2 cellular contexts compared by ENCODE assay signal in the genomic region with DNA sequence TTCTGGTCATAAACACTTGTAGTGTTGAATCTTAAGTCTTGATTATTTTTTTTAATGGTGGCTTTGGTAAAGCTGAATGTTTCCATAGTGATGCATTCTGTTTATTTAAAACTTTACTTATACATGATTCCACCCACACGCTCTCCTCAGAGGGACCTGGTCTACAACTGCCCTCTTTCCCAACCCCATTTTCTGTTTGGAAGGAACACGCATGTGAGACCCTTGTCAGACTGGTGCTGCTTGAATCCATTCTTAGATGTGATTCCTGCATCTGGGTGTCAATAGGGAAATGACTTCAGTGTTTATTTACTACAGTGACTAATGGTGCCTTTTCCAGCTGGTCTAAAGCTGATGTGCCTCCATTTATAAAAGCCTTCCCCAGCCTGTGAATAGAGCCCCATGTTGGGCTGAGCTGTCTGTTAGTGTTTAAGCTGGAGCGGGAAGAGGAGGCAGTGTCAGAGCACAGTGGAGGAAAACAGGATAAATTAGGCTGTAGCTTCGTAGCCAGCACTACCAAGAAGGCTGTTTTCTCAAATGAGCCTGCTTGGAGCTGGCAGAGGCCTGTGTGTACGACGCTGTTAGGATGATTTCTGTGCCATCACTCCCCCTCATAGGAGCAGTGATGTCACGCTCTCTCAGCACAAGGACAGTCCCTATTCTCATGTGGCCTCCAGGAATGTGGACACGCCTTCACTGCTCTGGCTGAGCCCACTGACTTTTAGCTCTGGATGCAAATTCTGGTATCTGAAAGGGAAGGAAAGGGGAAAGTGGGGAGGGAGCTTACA.
TF ChIP-seq lines count a peak whose summit lies in the region.

No MANE protein-coding gene starts in this region.

TF ChIP-seq in liver, 16 proteins besides CTCF, POLR2A, EP300 and RAD21:
- TF ChIP-seq, protein P1, sequence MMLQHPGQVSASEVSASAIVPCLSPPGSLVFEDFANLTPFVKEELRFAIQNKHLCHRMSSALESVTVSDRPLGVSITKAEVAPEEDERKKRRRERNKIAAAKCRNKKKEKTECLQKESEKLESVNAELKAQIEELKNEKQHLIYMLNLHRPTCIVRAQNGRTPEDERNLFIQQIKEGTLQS (IDR thresholded peaks at IDR 0.05): no peak

TF ChIP-seq in HepG2, 621 proteins besides CTCF, POLR2A, EP300 and RAD21:
- TF ChIP-seq ZNF562 (CRISPR knock-in tag; IDR thresholded peaks at IDR 0.05; ENCODE audit: borderline replicate concordance) (no peak), ZNF501 (CRISPR knock-in tag; IDR thresholded peaks at IDR 0.05) (no peak), ZSCAN29 (CRISPR knock-in tag; conservative IDR thresholded peaks at IDR 0.05) (no peak), MYC (CRISPR knock-in tag; IDR thresholded peaks at IDR 0.05; ENCODE audit: borderline replicate concordance) (no peak), POLR2G (IDR thresholded peaks at IDR 0.05; ENCODE audit: low read depth, low read length) (no peak), ZNF446 (CRISPR knock-in tag; IDR thresholded peaks at IDR 0.05) (no peak)
- TF ChIP-seq, protein P2, sequence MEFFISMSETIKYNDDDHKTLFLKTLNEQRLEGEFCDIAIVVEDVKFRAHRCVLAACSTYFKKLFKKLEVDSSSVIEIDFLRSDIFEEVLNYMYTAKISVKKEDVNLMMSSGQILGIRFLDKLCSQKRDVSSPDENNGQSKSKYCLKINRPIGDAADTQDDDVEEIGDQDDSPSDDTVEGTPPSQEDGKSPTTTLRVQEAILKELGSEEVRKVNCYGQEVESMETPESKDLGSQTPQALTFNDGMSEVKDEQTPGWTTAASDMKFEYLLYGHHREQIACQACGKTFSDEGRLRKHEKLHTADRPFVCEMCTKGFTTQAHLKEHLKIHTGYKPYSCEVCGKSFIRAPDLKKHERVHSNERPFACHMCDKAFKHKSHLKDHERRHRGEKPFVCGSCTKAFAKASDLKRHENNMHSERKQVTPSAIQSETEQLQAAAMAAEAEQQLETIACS (CRISPR knock-in tag; IDR thresholded peaks at IDR 0.05): no peak
- TF ChIP-seq, protein P3, sequence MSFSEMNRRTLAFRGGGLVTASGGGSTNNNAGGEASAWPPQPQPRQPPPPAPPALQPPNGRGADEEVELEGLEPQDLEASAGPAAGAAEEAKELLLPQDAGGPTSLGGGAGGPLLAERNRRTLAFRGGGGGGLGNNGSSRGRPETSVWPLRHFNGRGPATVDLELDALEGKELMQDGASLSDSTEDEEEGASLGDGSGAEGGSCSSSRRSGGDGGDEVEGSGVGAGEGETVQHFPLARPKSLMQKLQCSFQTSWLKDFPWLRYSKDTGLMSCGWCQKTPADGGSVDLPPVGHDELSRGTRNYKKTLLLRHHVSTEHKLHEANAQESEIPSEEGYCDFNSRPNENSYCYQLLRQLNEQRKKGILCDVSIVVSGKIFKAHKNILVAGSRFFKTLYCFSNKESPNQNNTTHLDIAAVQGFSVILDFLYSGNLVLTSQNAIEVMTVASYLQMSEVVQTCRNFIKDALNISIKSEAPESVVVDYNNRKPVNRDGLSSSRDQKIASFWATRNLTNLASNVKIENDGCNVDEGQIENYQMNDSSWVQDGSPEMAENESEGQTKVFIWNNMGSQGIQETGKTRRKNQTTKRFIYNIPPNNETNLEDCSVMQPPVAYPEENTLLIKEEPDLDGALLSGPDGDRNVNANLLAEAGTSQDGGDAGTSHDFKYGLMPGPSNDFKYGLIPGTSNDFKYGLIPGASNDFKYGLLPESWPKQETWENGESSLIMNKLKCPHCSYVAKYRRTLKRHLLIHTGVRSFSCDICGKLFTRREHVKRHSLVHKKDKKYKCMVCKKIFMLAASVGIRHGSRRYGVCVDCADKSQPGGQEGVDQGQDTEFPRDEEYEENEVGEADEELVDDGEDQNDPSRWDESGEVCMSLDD (CRISPR knock-in tag; IDR thresholded peaks at IDR 0.05; ENCODE audit: borderline replicate concordance): no peak
TF ChIP-seq in HepG2: peak in this region for 0.
